Comparison of ENCODE assay signal across 8 cellular contexts in genomic region chr4:83219344-83219990, GRCh38.
DNase-seq lines count a peak whose midpoint lies in the region; ATAC-seq and TF ChIP-seq lines count a peak whose summit lies in the region.

No MANE protein-coding gene starts in this region.

- H3F3A ChIP-seq in Loucy (ENCODE audit: low read depth), result peaks cover 7% of the 10 kb centered on the region; the same call in 1 of the 2 replicates

- no peaks in the 10 kb centered on the region for H3K79me2 ChIP-seq in Loucy (ENCODE audit: insufficient read depth, low read length)

- H3K4me3 ChIP-seq in Loucy (ENCODE audit: low read length, poor library complexity, severe bottlenecking), result no peak overlapping the region
- H3K4me3 ChIP-seq in foreskin fibroblast (ENCODE audit: low read depth in 1 of 2, low read length in 2 of 2), result peak overlapping the region in 1 of 2 donors; percentile 6

- no peak overlapping the region for H3K4me2 ChIP-seq in Loucy (ENCODE audit: low read depth, low read length, poor library complexity, severe bottlenecking)

- H3K4me1 ChIP-seq in Loucy (ENCODE audit: insufficient read depth, low read length, poor library complexity, severe bottlenecking), result peaks cover 34% of the 10 kb centered on the region

- TF ChIP-seq CTCF in Loucy (conservative IDR thresholded peaks at IDR 0.05; ENCODE audit: low read length) (no peak), foreskin fibroblast (IDR thresholded peaks at IDR 0.05; ENCODE audit: low read depth, low read length) (no peak)

- H3K9me3 Mint-ChIP-seq in activated CD8-positive, alpha-beta memory T cell treated with anti-CD3 and anti-CD28 coated beads, Interleukin-2, amount 10 ng/mL, durations not matched to agents 7 days and 5 days (ENCODE audit: low read depth), result peaks cover 2% of the 10 kb centered on the region

- peaks cover 65% of the 10 kb centered on the region for H3K4me1 Mint-ChIP-seq in activated CD8-positive, alpha-beta memory T cell treated with anti-CD3 and anti-CD28 coated beads, Interleukin-2, amount 10 ng/mL, durations not matched to agents 7 days and 5 days

- no peaks in the 10 kb centered on the region for H3K9me2 ChIP-seq in Loucy (replicated peaks; ENCODE audit: low read depth, low read length)

- peak overlapping the region; percentile 73 for H3K4me3 Mint-ChIP-seq in activated CD8-positive, alpha-beta memory T cell treated with anti-CD3 and anti-CD28 coated beads, Interleukin-2, amount 10 ng/mL, durations not matched to agents 7 days and 5 days

- DNase-seq in DMS153 (lab: John Stamatoyannopoulos, UW) (peak; percentile 79), foreskin fibroblast (peak; percentile 32 to 71), NCI-H1436 treated with DMSO at 0.1 percent for 48 hours (lab: John Stamatoyannopoulos, UW) (no peak), SIG-M5 (lab: John Stamatoyannopoulos, UW) (no peak), GF-D8 (lab: John Stamatoyannopoulos, UW) (no peak)
- peak; percentile 80 for DNase-seq in activated CD8-positive, alpha-beta memory T cell treated with anti-CD3 and anti-CD28 coated beads, Interleukin-2, amount 10 ng/mL, durations not matched to agents 7 days and 5 days
- DNase-seq in stimulated activated CD4-positive, alpha-beta T cell treated with anti-CD3 and anti-CD28 coated beads, TNF-alpha, amount 100 ng/mL, for 4 hours (ENCODE audit: low read depth in 3 of 3), result peak; percentile 42 to 51 (median 48)

- peaks cover 21% of the 10 kb centered on the region for H3K27me3 Mint-ChIP-seq in activated CD8-positive, alpha-beta memory T cell treated with anti-CD3 and anti-CD28 coated beads, Interleukin-2, amount 10 ng/mL, durations not matched to agents 7 days and 5 days

- no peaks in the 10 kb centered on the region for H3K36me3 ChIP-seq in Loucy (ENCODE audit: insufficient read depth, low read length)

- H3K9me3 ChIP-seq in Loucy (ENCODE audit: insufficient read depth, low read depth, low read length), result no peaks in the 10 kb centered on the region

- ATAC-seq in activated CD8-positive, alpha-beta memory T cell treated with anti-CD3 and anti-CD28 coated beads, Interleukin-2, amount 10 ng/mL, durations not matched to agents 7 days and 5 days, result peak; percentile 44

- no peaks in the 10 kb centered on the region for H4K20me1 ChIP-seq in Loucy (ENCODE audit: insufficient read depth, low read length, poor library complexity, severe bottlenecking)

- no peaks in the 10 kb centered on the region for H3K27me3 ChIP-seq in Loucy (ENCODE audit: insufficient read depth, low read length, poor library complexity, severe bottlenecking)

- H3K27ac Mint-ChIP-seq in activated CD8-positive, alpha-beta memory T cell treated with anti-CD3 and anti-CD28 coated beads, Interleukin-2, amount 10 ng/mL, durations not matched to agents 7 days and 5 days, result peak overlapping the region; percentile 85

- H3K9ac ChIP-seq in Loucy (ENCODE audit: low read depth, low read length, poor library complexity, severe bottlenecking), result no peak overlapping the region

- CTCF ChIA-PET in activated CD8-positive, alpha-beta memory T cell treated with anti-CD3 and anti-CD28 coated beads, Interleukin-2, amount 10 ng/mL, durations not matched to agents 7 days and 5 days (lab: Charles Lee), result interaction anchor here (0.9 to 3.1 kb wide), 9 partner anchors 9 to 209 kb away, joined by 3 to 32 read pairs (median 6); partner anchors contain the start of gene COPS4

- H3K36me3 Mint-ChIP-seq in activated CD8-positive, alpha-beta memory T cell treated with anti-CD3 and anti-CD28 coated beads, Interleukin-2, amount 10 ng/mL, durations not matched to agents 7 days and 5 days, result peaks cover 27% of the 10 kb centered on the region

- peak overlapping the region; percentile 7 for H2AFZ ChIP-seq in Loucy (ENCODE audit: low read length)

Comparison
In these comparisons a context has a peak if more than half of its experiments do, and no peak if none do; other contexts are left out.
1. DNase-seq: peak in DMS153 (single experiment), activated CD8-positive, alpha-beta memory T cell treated with anti-CD3 and anti-CD28 coated beads, Interleukin-2, amount 10 ng/mL, durations not matched to agents 7 days and 5 days (single experiment), foreskin fibroblast (2 of 2) and stimulated activated CD4-positive, alpha-beta T cell treated with anti-CD3 and anti-CD28 coated beads, TNF-alpha, amount 100 ng/mL, for 4 hours (3 of 3); none in NCI-H1436 treated with DMSO at 0.1 percent for 48 hours (single experiment), SIG-M5 (single experiment) and GF-D8 (single experiment).